ENCODE assay signal across 15 cellular contexts in the genomic region with DNA sequence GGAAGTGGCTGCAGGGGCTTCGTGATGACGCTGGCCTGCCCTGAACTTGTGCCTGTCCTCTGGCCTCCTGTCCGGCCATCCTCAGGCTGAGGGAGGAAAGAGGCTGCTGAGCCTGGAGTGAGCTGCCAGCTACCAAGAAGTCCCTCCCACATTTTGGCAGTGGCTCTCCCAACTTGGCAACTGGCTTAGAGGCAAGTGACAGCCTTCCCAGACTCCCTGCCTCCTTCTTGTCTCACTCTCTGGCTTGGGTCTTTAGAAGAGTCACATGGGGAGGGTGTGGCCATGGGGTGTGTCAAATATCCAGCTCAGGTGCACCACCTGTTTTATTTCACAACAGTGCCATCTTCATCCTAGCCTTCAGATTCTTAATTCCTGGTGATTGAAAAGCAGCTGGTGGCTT.
DNase-seq lines count a peak whose midpoint lies in the region; ATAC-seq and TF ChIP-seq lines count a peak whose summit lies in the region.
"Had no signal": no experiment of that assay in that cellular context is flagged by ENCODE, and none has a peak within 500 bp of the region (broad histone marks: within the 10 kb centered on the region; RNA-seq: fewer than 3 reads in every experiment).

No MANE protein-coding gene starts in this region.

- H3K27me3 ChIP-seq in left ventricle myocardium inferior (ENCODE audit: low read depth) = no peaks in the 10 kb centered on the region
- no peaks in the 10 kb centered on the region for H3K27me3 ChIP-seq in skeletal muscle tissue (ENCODE audit: control insufficient read depth in 3 of 3, insufficient read depth in 3 of 3, low read length in 3 of 3)
- no peaks in the 10 kb centered on the region for H3K27me3 ChIP-seq in CD4-positive, alpha-beta memory T cell (ENCODE audit: insufficient read depth, low read length)

- no peak overlapping the region for H3K4me3 Mint-ChIP-seq in CD4-positive, alpha-beta memory T cell
- no peak overlapping the region for H3K4me3 Mint-ChIP-seq in effector memory CD8-positive, alpha-beta T cell
- H3K4me3 Mint-ChIP-seq: activated naive CD8-positive, alpha-beta T cell treated with anti-CD3 and anti-CD28 coated beads, Interleukin-2, amount 50 U/mL, for 24 hours; CD8-positive, alpha-beta memory T cell had no signal

- no peak for TF ChIP-seq CTCF in left ventricle myocardium inferior (IDR thresholded peaks at IDR 0.05; ENCODE audit: borderline replicate concordance)

- H3K27ac ChIP-seq in left ventricle myocardium inferior (replicated peaks) = peak overlapping the region; percentile 30
- peak overlapping the region; percentile 48 for H3K27ac ChIP-seq in skeletal muscle tissue (ENCODE audit: low read depth, low read length)
- no peak overlapping the region for H3K27ac ChIP-seq in CD4-positive, alpha-beta memory T cell (ENCODE audit: low read depth, low read length)

- peaks cover 39% of the 10 kb centered on the region for H3K4me1 ChIP-seq in left ventricle myocardium inferior
- H3K4me1 ChIP-seq in skeletal muscle tissue (ENCODE audit: control insufficient read depth in 3 of 3, insufficient read depth in 3 of 3, low read length in 3 of 3) = peaks cover 9 to 35% (median 9%) of the 10 kb centered on the region in 3 donors
- no peaks in the 10 kb centered on the region for H3K4me1 ChIP-seq in CD4-positive, alpha-beta memory T cell (ENCODE audit: insufficient read depth, low read length)

- ATAC-seq in effector memory CD8-positive, alpha-beta T cell (replicated peaks) = no peak
- no peak for ATAC-seq in GM18861 (IDR thresholded peaks at IDR 0.05; ENCODE audit: unreplicated experiment)
- ATAC-seq: activated naive CD8-positive, alpha-beta T cell treated with anti-CD3 and anti-CD28 coated beads, Interleukin-2, amount 50 U/mL, for 24 hours; K562 had no signal

- CTCF ChIA-PET in CD4-positive, alpha-beta memory T cell (lab: Charles Lee; ENCODE audit: partially characterized antibody) = no interaction called here

- peaks cover 36% of the 10 kb centered on the region for H3K9me3 ChIP-seq in left ventricle myocardium inferior (replicated peaks)
- peaks cover 0 to 2% (median 0%) of the 10 kb centered on the region in 3 donors for H3K9me3 ChIP-seq in skeletal muscle tissue (ENCODE audit: control insufficient read depth in 3 of 3, low read length in 3 of 3)
- H3K9me3 ChIP-seq in CD4-positive, alpha-beta memory T cell (ENCODE audit: control insufficient read depth in 1 of 2, low read length in 2 of 2) = no peaks in the 10 kb centered on the region

- H3K4me3 ChIP-seq in left ventricle myocardium inferior (no peak overlapping the region), skeletal muscle tissue (ENCODE audit: low read length in 3 of 3) (no peak overlapping the region)
- H3K4me3 ChIP-seq in CD4-positive, alpha-beta memory T cell (ENCODE audit: low read length in 2 of 2) = no peak overlapping the region
- H3K4me3 ChIP-seq: K562 had no signal

- H3K27me3 Mint-ChIP-seq in CD4-positive, alpha-beta memory T cell = no peaks in the 10 kb centered on the region
- H3K27me3 Mint-ChIP-seq in effector memory CD8-positive, alpha-beta T cell = no peaks in the 10 kb centered on the region
- H3K27me3 Mint-ChIP-seq: activated naive CD8-positive, alpha-beta T cell treated with anti-CD3 and anti-CD28 coated beads, Interleukin-2, amount 50 U/mL, for 24 hours had no signal

- H3K4me1 Mint-ChIP-seq in CD4-positive, alpha-beta memory T cell = peaks cover 0 to 7% (median under 1%) of the 10 kb centered on the region in 4 donors
- H3K4me1 Mint-ChIP-seq in effector memory CD8-positive, alpha-beta T cell (ENCODE audit: low read depth in 2 of 2) = peaks cover 10 to 11% of the 10 kb centered on the region in 2 donors
- H3K4me1 Mint-ChIP-seq: activated naive CD8-positive, alpha-beta T cell treated with anti-CD3 and anti-CD28 coated beads, Interleukin-2, amount 50 U/mL, for 24 hours had no signal

- H3K27ac Mint-ChIP-seq in CD4-positive, alpha-beta memory T cell = no peak overlapping the region
- H3K27ac Mint-ChIP-seq in effector memory CD8-positive, alpha-beta T cell = no peak overlapping the region
- H3K27ac Mint-ChIP-seq: activated naive CD8-positive, alpha-beta T cell treated with anti-CD3 and anti-CD28 coated beads, Interleukin-2, amount 50 U/mL, for 24 hours; CD8-positive, alpha-beta memory T cell had no signal

- H3K36me3 ChIP-seq in left ventricle myocardium inferior = peaks cover 13% of the 10 kb centered on the region
- H3K36me3 ChIP-seq in skeletal muscle tissue (ENCODE audit: control insufficient read depth in 3 of 3, insufficient read depth in 3 of 3, low read length in 3 of 3) = no peaks in the 10 kb centered on the region
- H3K36me3 ChIP-seq in CD4-positive, alpha-beta memory T cell (ENCODE audit: insufficient read depth, low read length) = no peaks in the 10 kb centered on the region

- H3K36me3 Mint-ChIP-seq in CD4-positive, alpha-beta memory T cell = peaks cover 26 to 63% of the 10 kb centered on the region in 2 donors
- no peaks in the 10 kb centered on the region for H3K36me3 Mint-ChIP-seq in effector memory CD8-positive, alpha-beta T cell (ENCODE audit: insufficient read depth)

- no peak overlapping the region for H3K9ac ChIP-seq in skeletal muscle tissue (ENCODE audit: low read depth in 1 of 3, low read length in 3 of 3)

- H3K9me3 Mint-ChIP-seq in CD4-positive, alpha-beta memory T cell = peaks cover 2 to 23% (median 15%) of the 10 kb centered on the region in 8 donors
- peaks cover 5 to 13% of the 10 kb centered on the region in 2 donors for H3K9me3 Mint-ChIP-seq in effector memory CD8-positive, alpha-beta T cell

- intact Hi-C loops in left ventricle myocardium inferior (cut with micrococcal nuclease) = no loop called here
- intact Hi-C loops in CD4-positive, alpha-beta memory T cell (cut with micrococcal nuclease) = no loop called here

- POLR2A ChIA-PET in CD4-positive, alpha-beta memory T cell (lab: Charles Lee; ENCODE audit: partially characterized antibody) = no interaction called here

- peak; percentile 64 for DNase-seq in NCI-H2171 (lab: John Stamatoyannopoulos, UW)
- peak in 39 of 58 donors; percentile 12 to 74 (median 35) for DNase-seq in anterior cingulate cortex (lab: John Stamatoyannopoulos, UW)
- peak; percentile 76 for DNase-seq in left ventricle myocardium inferior
- DNase-seq in CD4-positive, alpha-beta memory T cell = no peak
- DNase-seq in NOMO-1 treated with DMSO at 0.1 percent for 48 hours (lab: John Stamatoyannopoulos, UW; ENCODE audit: unreplicated experiment) = no peak
- no peak for DNase-seq in effector memory CD8-positive, alpha-beta T cell
- DNase-seq: activated naive CD8-positive, alpha-beta T cell treated with anti-CD3 and anti-CD28 coated beads, Interleukin-2, amount 50 U/mL, for 24 hours; CD8-positive, alpha-beta memory T cell; effector CD4-positive, alpha-beta T cell; NCI-H2081; RPMI8226; T-helper 9 cell had no signal

Comparison
In these comparisons a context has a peak if more than half of its experiments do, and no peak if none do; other contexts are left out.
1. DNase-seq: peak in NCI-H2171 (single experiment), anterior cingulate cortex (39 of 58) and left ventricle myocardium inferior (single experiment); none in CD4-positive, alpha-beta memory T cell (0 of 5), NOMO-1 treated with DMSO at 0.1 percent for 48 hours (single experiment) and effector memory CD8-positive, alpha-beta T cell (0 of 3).